In the genomic region with DNA sequence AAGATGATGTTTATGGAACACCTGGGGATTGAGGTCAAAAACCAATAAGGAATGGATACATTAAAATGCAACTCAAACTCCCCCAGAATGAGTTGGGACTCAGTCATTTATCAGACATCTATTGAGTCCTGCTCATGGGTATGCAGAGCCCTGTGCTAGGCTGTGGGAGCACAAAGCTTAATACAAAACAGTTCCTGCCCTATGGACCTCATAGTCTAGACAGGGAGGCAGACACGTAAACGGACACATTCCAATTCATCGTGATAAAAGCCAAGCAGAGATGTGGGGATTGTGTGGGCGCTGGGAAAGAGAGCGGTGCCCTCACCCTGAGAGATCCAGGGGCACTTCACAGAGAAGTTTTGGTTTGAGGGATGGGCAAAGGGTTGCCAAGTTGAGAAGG, we compare ENCODE assay signal across 15 cellular contexts.
DNase-seq lines count a peak whose midpoint lies in the region; ATAC-seq and TF ChIP-seq lines count a peak whose summit lies in the region.
"Had no signal": no experiment of that assay in that cellular context is flagged by ENCODE, and none has a peak within 500 bp of the region (broad histone marks: within the 10 kb centered on the region; RNA-seq: fewer than 3 reads in every experiment).

No MANE protein-coding gene starts in this region.

- H3K9ac ChIP-seq in BLaER1 treated with 17β-estradiol and CSF1 and Interleukin-3, amounts not matched to agents 10 nM and 100 nM = no peak overlapping the region
- H3K9ac ChIP-seq in skeletal muscle tissue (ENCODE audit: low read depth in 1 of 3, low read length in 3 of 3) = no peak overlapping the region

- no peak for TF ChIP-seq CTCF in fibroblast of villous mesenchyme (IDR thresholded peaks at IDR 0.05; ENCODE audit: insufficient read depth, low read depth, low read length)

- no peak for ATAC-seq in HG03460 (IDR thresholded peaks at IDR 0.05; ENCODE audit: unreplicated experiment)
- ATAC-seq in HG03095 (IDR thresholded peaks at IDR 0.05; ENCODE audit: unreplicated experiment) = no peak
- ATAC-seq in HG03457 (IDR thresholded peaks at IDR 0.05; ENCODE audit: unreplicated experiment) = no peak
- ATAC-seq in HG03280 (IDR thresholded peaks at IDR 0.05; ENCODE audit: unreplicated experiment) = no peak
- ATAC-seq: activated naive CD4-positive, alpha-beta T cell treated with anti-CD3 and anti-CD28 coated beads, Interleukin-2, amount 50 U/mL, for 72 hours; stimulated activated naive CD8-positive, alpha-beta T cell treated with anti-CD3 and anti-CD28 coated beads, Interleukin-15, Interleukin-2, amounts not matched to agents 100 U/mL and 50 U/mL, for 24 hours had no signal

- no peaks in the 10 kb centered on the region for H3K36me3 ChIP-seq in BLaER1 treated with 17β-estradiol and CSF1 and Interleukin-3, amounts not matched to agents 10 nM and 100 nM
- no peaks in the 10 kb centered on the region for H3K36me3 ChIP-seq in skeletal muscle tissue (ENCODE audit: control insufficient read depth in 3 of 3, insufficient read depth in 3 of 3, low read length in 3 of 3)

- peak overlapping the region; percentile 16 to 76 (median 58); a peak in 21 of 22 replicates for H3K4me2 ChIP-seq in BLaER1 treated with 17β-estradiol and CSF1 and Interleukin-3, amounts not matched to agents 10 nM and 100 nM

- H4K20me1 ChIP-seq in BLaER1 treated with 17β-estradiol and CSF1 and Interleukin-3, amounts not matched to agents 10 nM and 100 nM = no peaks in the 10 kb centered on the region

- no peak overlapping the region for H3K4me3 ChIP-seq in BLaER1 treated with 17β-estradiol and CSF1 and Interleukin-3, amounts not matched to agents 10 nM and 100 nM
- no peak overlapping the region for H3K4me3 ChIP-seq in fibroblast of villous mesenchyme (ENCODE audit: low read depth, low read length)
- no peak overlapping the region for H3K4me3 ChIP-seq in skeletal muscle tissue (ENCODE audit: low read length in 3 of 3)
- H3K4me3 ChIP-seq: skin epidermis had no signal

- peaks cover 22 to 36% (median 30%) of the 10 kb centered on the region in 10 experiments; a peak in 19 of 20 replicates for H3K4me1 ChIP-seq in BLaER1 treated with 17β-estradiol and CSF1 and Interleukin-3, amounts not matched to agents 10 nM and 100 nM
- peaks cover 18 to 27% (median 25%) of the 10 kb centered on the region in 3 donors for H3K4me1 ChIP-seq in skeletal muscle tissue (ENCODE audit: control insufficient read depth in 3 of 3, insufficient read depth in 3 of 3, low read length in 3 of 3)

- H3K27me3 ChIP-seq in BLaER1 treated with 17β-estradiol and CSF1 and Interleukin-3, amounts not matched to agents 10 nM and 100 nM = no peaks in the 10 kb centered on the region
- no peaks in the 10 kb centered on the region for H3K27me3 ChIP-seq in skeletal muscle tissue (ENCODE audit: control insufficient read depth in 3 of 3, insufficient read depth in 3 of 3, low read length in 3 of 3)

- peak; percentile 51 for DNase-seq in RPMI7951 (ENCODE audit: low read depth)
- DNase-seq in fibroblast of villous mesenchyme (ENCODE audit: low read depth) = peak; percentile 64
- DNase-seq: activated CD4-positive, alpha-beta T cell treated with anti-CD3 and anti-CD28 coated beads, Interleukin-2, amount 10 ng/mL, durations not matched to agents 7 days and 5 days; NCI-H510A treated with DMSO at 0.1 percent for 48 hours; nephron progenitor cell; stimulated activated naive CD8-positive, alpha-beta T cell treated with anti-CD3 and anti-CD28 coated beads, Interleukin-15, Interleukin-2, amounts not matched to agents 100 U/mL and 50 U/mL, for 24 hours; T-helper 2 cell had no signal

- peak overlapping the region in 5 of 11 experiments; percentile 6 to 44 (median 24); a peak in 5 of 22 replicates for H3K27ac ChIP-seq in BLaER1 treated with 17β-estradiol and CSF1 and Interleukin-3, amounts not matched to agents 10 nM and 100 nM
- H3K27ac ChIP-seq in skeletal muscle tissue (ENCODE audit: low read depth, low read length) = peak overlapping the region; percentile 23

- H3K9me3 ChIP-seq in BLaER1 treated with 17β-estradiol and CSF1 and Interleukin-3, amounts not matched to agents 10 nM and 100 nM (replicated peaks in 1 of 11) = no peaks in the 10 kb centered on the region
- no peaks in the 10 kb centered on the region for H3K9me3 ChIP-seq in skeletal muscle tissue (ENCODE audit: control insufficient read depth in 3 of 3, low read length in 3 of 3)
